ENCODE assay signal across 24 cellular contexts in genomic region chr6:138965291-138965874, GRCh38.
"Had no signal": no experiment of that assay in that cellular context is flagged by ENCODE, and none has a peak within 500 bp of the region (broad histone marks: within the 10 kb centered on the region; RNA-seq: fewer than 3 reads in every experiment).

No MANE protein-coding gene starts in this region.

- H3K4me3 Mint-ChIP-seq: activated CD4-positive, alpha-beta T cell treated with anti-CD3 and anti-CD28 coated beads, Interleukin-2, amount 10 ng/mL, durations not matched to agents 24 days and 14 days; activated CD8-positive, alpha-beta T cell treated with anti-CD3 and anti-CD28 coated beads for 36 hours; brain had no signal

- H3K27me3 Mint-ChIP-seq: activated CD4-positive, alpha-beta T cell treated with anti-CD3 and anti-CD28 coated beads, Interleukin-2, amount 10 ng/mL, durations not matched to agents 24 days and 14 days; activated CD8-positive, alpha-beta T cell treated with anti-CD3 and anti-CD28 coated beads for 36 hours; brain had no signal

- ATAC-seq: activated CD8-positive, alpha-beta T cell treated with anti-CD3 and anti-CD28 coated beads for 36 hours; activated naive CD4-positive, alpha-beta T cell treated with anti-CD3 and anti-CD28 coated beads, Interleukin-2, amount 50 U/mL, for 72 hours; Panc1 had no signal

- H3K27ac ChIP-seq: adrenal gland, SJCRH30, SK-N-MC had no signal

- H3K36me3 ChIP-seq: adrenal gland, SJCRH30 had no signal

- DNase-seq: activated CD4-positive, alpha-beta T cell treated with anti-CD3 and anti-CD28 coated beads, Interleukin-2, amount 10 ng/mL, durations not matched to agents 24 days and 14 days; activated CD4-positive, alpha-beta T cell treated with anti-CD3 and anti-CD28 coated beads, Interleukin-2, amount 50 U/mL, for 4 hours; activated CD8-positive, alpha-beta T cell treated with anti-CD3 and anti-CD28 coated beads for 36 hours; activated gamma-delta T cell; activated naive CD4-positive, alpha-beta T cell treated with Interleukin-2 at 50 U/mL for 16 hours; activated T-cell treated with anti-CD3 and anti-CD28 coated beads, Interleukin-2, amount 50 U/mL, for 1 hour; adrenal gland; caudate nucleus; NCI-H1436 treated with DMSO at 0.1 percent for 48 hours; NCI-H187 treated with DMSO at 0.1 percent for 48 hours; NCI-H2081; NCI-H2171 treated with DMSO at 0.1 percent for 48 hours; NCI-H2227 treated with DMSO at 0.1 percent for 48 hours; NCI-H446 treated with DMSO at 0.1 percent for 48 hours; NCI-H524; SHP77; SJCRH30; T1000 had no signal

- H3K9me3 ChIP-seq: adrenal gland, SJCRH30 had no signal

- H3K4me3 ChIP-seq: adrenal gland, K562, SJCRH30, SK-N-MC had no signal

- H3K27me3 ChIP-seq: adrenal gland, SJCRH30 had no signal

- H3K9me3 Mint-ChIP-seq: activated CD4-positive, alpha-beta T cell treated with anti-CD3 and anti-CD28 coated beads, Interleukin-2, amount 10 ng/mL, durations not matched to agents 24 days and 14 days; activated CD8-positive, alpha-beta T cell treated with anti-CD3 and anti-CD28 coated beads for 36 hours; activated T-helper 2 cell treated with anti-CD3 and anti-CD28 coated beads, Interferon-gamma antibody, Interleukin-2, Interleukin-4, amounts not matched to agents 10 μg/mL and 5 μg/mL and 100 μg/mL, durations not matched to agents 14 hours and 24 hours and 36 hours; brain had no signal
